In genomic region chr3:14926592-14926991, GRCh38 we compare ENCODE assay signal across 19 cellular contexts.
"Had no signal": no experiment of that assay in that cellular context is flagged by ENCODE, and none has a peak within 500 bp of the region (broad histone marks: within the 10 kb centered on the region; RNA-seq: fewer than 3 reads in every experiment).

No MANE protein-coding gene starts in this region.

- H3K4me1 ChIP-seq: pancreas, psoas muscle, stomach, testis, thyroid gland, transverse colon, vagina had no signal

- H3K9me3 ChIP-seq: left ventricle myocardium inferior, pancreas, psoas muscle, stomach, testis, thyroid gland, transverse colon, upper lobe of left lung, vagina had no signal

- H3K27ac ChIP-seq: hepatocyte, left ventricle myocardium inferior, pancreas, psoas muscle, stomach, testis, thyroid gland, transverse colon, upper lobe of left lung, vagina had no signal

- H2AFZ ChIP-seq: hepatocyte had no signal

- H3K4me2 ChIP-seq: hepatocyte, smooth muscle cell had no signal

- H3K36me3 ChIP-seq: pancreas, thyroid gland, transverse colon, vagina had no signal

- H3K4me3 ChIP-seq: hepatocyte, left ventricle myocardium inferior, lung, pancreas, psoas muscle, smooth muscle cell, stomach, testis, thyroid gland, transverse colon, upper lobe of left lung, vagina had no signal

- H3K27me3 ChIP-seq: hepatocyte, pancreas, stomach, testis, thyroid gland, transverse colon, upper lobe of left lung, vagina had no signal

- DNase-seq: left ventricle myocardium inferior; naive B cell; natural killer cell; nephron progenitor cell; pancreas; psoas muscle; stimulated activated CD4-positive, alpha-beta T cell treated with anti-CD3 and anti-CD28 coated beads, Interleukin-1b, Interleukin-23, amount 100 ng/mL, for 48 hours; stimulated activated CD4-positive, alpha-beta T cell treated with anti-CD3 and anti-CD28 coated beads, Interleukin-2, amount 100 ng/mL, for 48 hours; stimulated activated naive B cell treated with anti-CD40 and anti-IgM and Interleukin-4, amounts not matched to agents 10 μg/mL and 1 μg/mL and 100 μg/mL, for 72 hours; stimulated activated naive CD8-positive, alpha-beta T cell treated with anti-CD3 and anti-CD28 coated beads, Interleukin-15, Interleukin-2, amounts not matched to agents 100 U/mL and 50 U/mL, for 24 hours; stomach; testis; transverse colon; upper lobe of left lung had no signal

- H3K79me2 ChIP-seq: hepatocyte had no signal
